ENCODE assay signal across 1 cellular context in genomic region chr15:31156808-31157207, GRCh38.
TF ChIP-seq lines count a peak whose summit lies in the region.

No MANE protein-coding gene starts in this region.

TF ChIP-seq in HepG2, 621 proteins besides CTCF, POLR2A, EP300 and RAD21:
- TF ChIP-seq ZNF552 (CRISPR knock-in tag; IDR thresholded peaks at IDR 0.05; ENCODE audit: borderline replicate concordance) = no peak
- no peak for TF ChIP-seq CREM (IDR thresholded peaks at IDR 0.05)
- no peak for TF ChIP-seq CREM (CRISPR knock-in tag; IDR thresholded peaks at IDR 0.05)
- TF ChIP-seq ZNF781 (CRISPR knock-in tag; IDR thresholded peaks at IDR 0.05; ENCODE audit: borderline replicate concordance, not compliant biosample characterization) = no peak
- TF ChIP-seq ZNF121 (CRISPR knock-in tag; IDR thresholded peaks at IDR 0.05) = peak; percentile 58; the same call in 1 of the 2 replicates
- no peak for TF ChIP-seq FOXP1 (IDR thresholded peaks at IDR 0.05)
- no peak for TF ChIP-seq FOXP1 (CRISPR knock-in tag; IDR thresholded peaks at IDR 0.05)
- TF ChIP-seq ZNF317 (CRISPR knock-in tag; IDR thresholded peaks at IDR 0.05) = no peak
- no peak for TF ChIP-seq BRD4 (CRISPR knock-in tag; IDR thresholded peaks at IDR 0.05)
- TF ChIP-seq, protein P1, sequence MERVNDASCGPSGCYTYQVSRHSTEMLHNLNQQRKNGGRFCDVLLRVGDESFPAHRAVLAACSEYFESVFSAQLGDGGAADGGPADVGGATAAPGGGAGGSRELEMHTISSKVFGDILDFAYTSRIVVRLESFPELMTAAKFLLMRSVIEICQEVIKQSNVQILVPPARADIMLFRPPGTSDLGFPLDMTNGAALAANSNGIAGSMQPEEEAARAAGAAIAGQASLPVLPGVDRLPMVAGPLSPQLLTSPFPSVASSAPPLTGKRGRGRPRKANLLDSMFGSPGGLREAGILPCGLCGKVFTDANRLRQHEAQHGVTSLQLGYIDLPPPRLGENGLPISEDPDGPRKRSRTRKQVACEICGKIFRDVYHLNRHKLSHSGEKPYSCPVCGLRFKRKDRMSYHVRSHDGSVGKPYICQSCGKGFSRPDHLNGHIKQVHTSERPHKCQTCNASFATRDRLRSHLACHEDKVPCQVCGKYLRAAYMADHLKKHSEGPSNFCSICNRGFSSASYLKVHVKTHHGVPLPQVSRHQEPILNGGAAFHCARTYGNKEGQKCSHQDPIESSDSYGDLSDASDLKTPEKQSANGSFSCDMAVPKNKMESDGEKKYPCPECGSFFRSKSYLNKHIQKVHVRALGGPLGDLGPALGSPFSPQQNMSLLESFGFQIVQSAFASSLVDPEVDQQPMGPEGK (CRISPR knock-in tag; IDR thresholded peaks at IDR 0.05) = no peak
- TF ChIP-seq SKI (IDR thresholded peaks at IDR 0.05; ENCODE audit: partially characterized antibody) = no peak
- TF ChIP-seq PITX1 (CRISPR knock-in tag; IDR thresholded peaks at IDR 0.05) = no peak
- no peak for TF ChIP-seq HNRNPL (IDR thresholded peaks at IDR 0.05; ENCODE audit: low read depth, low read length)
- TF ChIP-seq ZSCAN25 (CRISPR knock-in tag; IDR thresholded peaks at IDR 0.05) = no peak
- TF ChIP-seq ZNF460 (CRISPR knock-in tag; IDR thresholded peaks at IDR 0.05; ENCODE audit: borderline replicate concordance) = peak; percentile 57; the same call in 1 of the 2 replicates
- TF ChIP-seq SPEN (CRISPR knock-in tag; IDR thresholded peaks at IDR 0.05; ENCODE audit: low read depth) = no peak
- no peak for TF ChIP-seq HNRNPH1 (optimal IDR thresholded peaks at IDR 0.05; ENCODE audit: low read depth, low read length)
